8 cellular contexts compared by ENCODE assay signal in the genomic region with DNA sequence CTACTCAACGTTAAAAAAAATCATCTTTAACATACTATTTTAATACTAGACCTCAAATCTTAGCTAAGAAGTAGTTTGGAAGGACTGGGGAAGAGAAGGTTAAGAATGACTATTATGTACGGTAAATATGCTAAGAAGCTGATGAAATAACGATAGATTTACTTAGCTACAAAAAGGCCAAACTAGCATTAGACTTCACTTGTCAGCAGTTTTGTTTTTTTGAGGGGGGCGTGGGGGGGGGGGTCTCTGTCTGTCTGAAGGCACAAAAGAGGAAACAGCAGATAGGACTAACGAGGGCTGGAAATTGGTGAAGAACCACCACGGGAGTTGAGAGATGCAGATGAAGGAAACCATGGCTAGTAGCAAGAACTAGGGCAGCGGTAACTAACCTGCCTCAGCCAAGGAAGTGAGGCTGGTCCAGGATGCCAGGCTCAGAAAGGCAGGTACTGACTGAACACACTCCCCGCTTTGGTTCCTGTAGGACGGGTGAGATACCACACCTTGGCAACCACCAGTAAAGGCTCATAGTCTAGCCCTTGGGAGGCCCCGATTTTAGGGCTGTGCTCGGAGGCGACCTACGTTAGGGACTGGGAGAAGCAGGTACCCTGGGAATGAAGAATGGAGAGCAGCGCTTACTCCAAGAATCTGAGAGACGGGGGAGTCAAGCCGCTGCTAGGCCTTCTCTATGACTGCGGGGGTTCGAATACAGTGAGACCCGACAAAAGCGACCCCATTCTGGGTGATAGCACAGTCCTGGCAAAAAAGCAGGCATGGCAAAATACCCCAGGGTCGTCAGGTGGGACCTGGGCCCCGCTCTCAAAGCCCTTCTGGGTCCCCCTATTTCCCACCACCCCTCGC. TPM values are rescaled to one million over a fixed set of nuclear protein-coding genes. Genes with fewer than 3 reads are reported as not detected.
DNase-seq lines count a peak whose midpoint lies in the region; ATAC-seq and TF ChIP-seq lines count a peak whose summit lies in the region.

No MANE protein-coding gene starts in this region.

- TF ChIP-seq CTCF in CD4-positive, alpha-beta T cell (IDR thresholded peaks at IDR 0.05), result no peak
- no peak for TF ChIP-seq CTCF in epithelial cell of esophagus (IDR thresholded peaks at IDR 0.05; ENCODE audit: insufficient read depth, low read depth, low read length, missing control alignments)

- no peaks in the 10 kb centered on the region for H3K27me3 Mint-ChIP-seq in CD4-positive, alpha-beta T cell

- H3K4me3 Mint-ChIP-seq in CD4-positive, alpha-beta T cell, result peak overlapping the region; percentile 96

- peaks cover 19% of the 10 kb centered on the region for H3K4me1 ChIP-seq in SJSA1 (replicated peaks)
- H3K4me1 ChIP-seq in neuron (ENCODE audit: insufficient read depth, low read length), result peaks cover 22% of the 10 kb centered on the region

- H3K4me3 ChIP-seq in SJSA1, result peak overlapping the region; percentile 60
- peak overlapping the region; percentile 95 for H3K4me3 ChIP-seq in epithelial cell of esophagus (ENCODE audit: low read length)
- H3K4me3 ChIP-seq in neuron (ENCODE audit: low read length), result peak overlapping the region; percentile 67

- ATAC-seq in CD4-positive, alpha-beta T cell (ENCODE audit: poor library complexity), result peak; percentile 25
- ATAC-seq in GM21825 (IDR thresholded peaks at IDR 0.05; ENCODE audit: unreplicated experiment), result peak; percentile 17

- POLR2A ChIA-PET in CD4-positive, alpha-beta T cell (lab: Charles Lee), result interaction anchor here (0.8 to 2.6 kb wide), 5 partner anchors 11 to 96 kb away, joined by 4 to 40 read pairs (median 5); partner anchors contain the start of genes CHMP4A, MDP1, PSME1 and TINF2

- intact Hi-C loops in CD4-positive, alpha-beta T cell (cut with DNase I, micrococcal nuclease), result loop anchor here (1.0 to 5.0 kb wide), 10 partner anchors 11 to 211 kb away; partner anchors contain the start of genes PSME2 (in 2 of the 2), RABGGTA (in 2 of the 2), RNF31 (in 2 of the 2) and TINF2 (in 2 of the 2)

- CTCF ChIA-PET in CD4-positive, alpha-beta T cell (lab: Charles Lee), result interaction anchor here (0.7 to 1.5 kb wide), 3 partner anchors 11 to 123 kb away, joined by 3 to 6 read pairs (median 3); partner anchors contain the start of gene TINF2

- H2AFZ ChIP-seq in neuron (ENCODE audit: low read depth, low read length), result peak overlapping the region; percentile 23

- peaks cover 72% of the 10 kb centered on the region for H3K36me3 Mint-ChIP-seq in CD4-positive, alpha-beta T cell (ENCODE audit: low read depth)

- H3K27ac ChIP-seq in CD4-positive, alpha-beta T cell (ENCODE audit: low read depth, low read length), result peak overlapping the region; percentile 81
- H3K27ac ChIP-seq in SJSA1, result peak overlapping the region; percentile 76; the same call in 1 of the 2 replicates

- H3K9me3 ChIP-seq in CD4-positive, alpha-beta T cell (ENCODE audit: control insufficient read depth, low read length), result no peaks in the 10 kb centered on the region
- no peaks in the 10 kb centered on the region for H3K9me3 ChIP-seq in SJSA1 (replicated peaks)
- H3K9me3 ChIP-seq in neuron (ENCODE audit: low read length), result no peaks in the 10 kb centered on the region

- peak in 2 of 10 experiments; percentile 10 to 36 for DNase-seq in CD4-positive, alpha-beta T cell
- DNase-seq in SJSA1 (ENCODE audit: low read depth in 1 of 2, low spot score in 2 of 2) (no peak), epithelial cell of esophagus (ENCODE audit: low read depth) (peak; percentile 55), cerebellar nuclear complex (lab: John Stamatoyannopoulos, UW) (no peak), NCI-H1436 (lab: John Stamatoyannopoulos, UW) (no peak), 8988T (no peak)

- H3K27ac Mint-ChIP-seq in CD4-positive, alpha-beta T cell, result peak overlapping the region; percentile 93

- peaks cover 66% of the 10 kb centered on the region for H3K4me1 Mint-ChIP-seq in CD4-positive, alpha-beta T cell (ENCODE audit: low read depth)

- no peaks in the 10 kb centered on the region for H3K9me3 Mint-ChIP-seq in CD4-positive, alpha-beta T cell

- H3K27me3 ChIP-seq in CD4-positive, alpha-beta T cell (ENCODE audit: control insufficient read depth, insufficient read depth, low read length), result no peaks in the 10 kb centered on the region
- H3K27me3 ChIP-seq in SJSA1 (replicated peaks) (no peaks in the 10 kb centered on the region), neuron (ENCODE audit: insufficient read depth, low read length) (no peaks in the 10 kb centered on the region)

- peaks cover 40% of the 10 kb centered on the region for H3K36me3 ChIP-seq in SJSA1
- peaks cover 24% of the 10 kb centered on the region for H3K36me3 ChIP-seq in neuron (ENCODE audit: insufficient read depth, low read length)

RNA-seq across cellular contexts. Expression of gene NEDD8, which starts 0.7 kb away (rescaled TPM):
- total RNA-seq in CD4-positive, alpha-beta T cell, result 10 to 100 TPM; 42.0 to 43.5 TPM
- total RNA-seq in SJSA1 (2014; rRNA removed; shearing (Covaris generic)), result 234 and 316 TPM in 2 replicates

RNA-seq across cellular contexts. Expression of gene GMPR2, which starts 1.2 kb away (rescaled TPM):
- 10 to 100 TPM; 22.2 to 24.8 TPM for total RNA-seq in CD4-positive, alpha-beta T cell
- 46.1 and 64.8 TPM in 2 replicates for total RNA-seq in SJSA1 (2014; rRNA removed; shearing (Covaris generic))

RNA-seq across cellular contexts. Expression of gene TINF2, which starts 10.9 kb away (rescaled TPM):
- total RNA-seq in CD4-positive, alpha-beta T cell, result 100 to 1,000 TPM; 110 to 113 TPM
- total RNA-seq in SJSA1 (2014; rRNA removed; shearing (Covaris generic)), result 31.1 and 53.0 TPM in 2 replicates

RNA-seq across cellular contexts. Expression of gene MDP1, which starts 15.6 kb away (rescaled TPM):
- total RNA-seq in CD4-positive, alpha-beta T cell, result 1 to 10 TPM; 3.2 to 3.7 TPM
- total RNA-seq in SJSA1 (2014; rRNA removed; shearing (Covaris generic)), result 13.6 and 30.8 TPM in 2 replicates

RNA-seq across cellular contexts. Expression of gene CHMP4A, which starts 18.2 kb away (rescaled TPM):
- total RNA-seq in CD4-positive, alpha-beta T cell, result 10 to 100 TPM; 73.4 to 80.1 TPM
- 23.0 and 29.9 TPM in 2 replicates for total RNA-seq in SJSA1 (2014; rRNA removed; shearing (Covaris generic))
